In the genomic region with DNA sequence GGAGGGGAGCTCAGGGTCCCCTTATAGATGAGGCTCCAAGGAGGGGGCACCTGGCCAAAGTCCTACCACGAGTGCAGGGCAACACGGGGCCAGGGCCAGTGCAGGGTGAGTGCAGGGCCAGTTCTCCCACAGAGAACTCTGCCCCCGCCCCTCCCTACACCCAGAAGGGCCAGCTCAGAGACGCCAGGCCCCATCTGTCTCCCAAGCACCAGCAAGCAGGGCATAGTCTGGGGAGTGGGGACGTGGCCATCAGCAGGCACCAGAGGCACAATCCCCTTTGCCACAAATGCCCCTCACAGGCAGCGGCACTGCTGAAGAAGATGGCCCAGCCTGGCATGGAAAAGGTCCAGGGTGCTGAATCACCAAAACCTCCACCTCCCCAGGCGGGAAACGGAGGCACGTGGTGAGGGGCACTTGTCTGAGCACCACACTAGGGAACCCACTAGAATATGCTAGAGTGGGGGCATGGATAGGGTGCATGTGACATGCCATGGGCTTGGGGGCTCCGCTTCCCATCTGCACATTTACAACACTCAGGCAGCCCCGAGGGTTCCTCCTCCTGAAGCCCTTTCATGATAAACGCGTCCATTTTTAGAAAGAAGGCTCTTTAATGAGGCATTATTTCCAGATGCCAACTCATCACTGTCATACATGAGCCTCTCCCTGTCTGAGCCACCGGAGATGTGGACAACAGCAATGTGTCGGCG, we compare ENCODE assay signal across 18 cellular contexts.
"Had no signal": no experiment of that assay in that cellular context is flagged by ENCODE, and none has a peak within 500 bp of the region (broad histone marks: within the 10 kb centered on the region; RNA-seq: fewer than 3 reads in every experiment).

No MANE protein-coding gene starts in this region.

- H3K27ac ChIP-seq: brain microvascular endothelial cell, pancreas, skin epidermis, tibial artery, vagina had no signal

- ATAC-seq: pancreas had no signal

- H3K9me3 ChIP-seq: pancreas, tibial artery, vagina had no signal

- H3K27me3 ChIP-seq: brain microvascular endothelial cell, pancreas, tibial artery, vagina had no signal

- H3K4me3 ChIP-seq: pancreas, skin epidermis, tibial artery, vagina had no signal

- H3K27ac Mint-ChIP-seq: activated naive CD4-positive, alpha-beta T cell treated with anti-CD3 and anti-CD28 coated beads, Interleukin-2, amount 50 U/mL, for 24 hours; T-helper 2 cell treated with Interferon-gamma antibody and Interleukin-4, amounts not matched to agents 5 μg/mL and 100 μg/mL, for 36 hours had no signal

- H3K4me1 ChIP-seq: pancreas had no signal

- H3K9me3 Mint-ChIP-seq: activated naive CD4-positive, alpha-beta T cell treated with anti-CD3 and anti-CD28 coated beads, Interleukin-2, amount 50 U/mL, for 24 hours; endodermal cell; neural crest cell; T-helper 2 cell treated with Interferon-gamma antibody and Interleukin-4, amounts not matched to agents 5 μg/mL and 100 μg/mL, for 36 hours had no signal

- DNase-seq: activated CD4-positive, alpha-beta T cell treated with anti-CD3 and anti-CD28 coated beads, Interleukin-2, amount 50 U/mL, for 4 hours; activated CD4-positive, CD25-positive, alpha-beta regulatory T cell treated with anti-CD3 and anti-CD28 coated beads, Interleukin-2, amount 50 U/mL, for 72 hours; activated T-cell treated with anti-CD3 and anti-CD28 coated beads, Interleukin-2, amount 50 U/mL, for 1 hour; amniotic stem cell; brain microvascular endothelial cell; dermis blood vessel endothelial cell; endodermal cell; erythroblast; hippocampal formation; kidney glomerular epithelial cell; stimulated activated CD4-positive, alpha-beta T cell treated with anti-CD3 and anti-CD28 coated beads, Interleukin-4, amount 100 ng/mL, for 4 hours; tibial artery had no signal

- H3K27me3 Mint-ChIP-seq: activated naive CD4-positive, alpha-beta T cell treated with anti-CD3 and anti-CD28 coated beads, Interleukin-2, amount 50 U/mL, for 24 hours had no signal

- H3K36me3 ChIP-seq: brain microvascular endothelial cell, pancreas, tibial artery, vagina had no signal

- H3K36me3 Mint-ChIP-seq: activated naive CD4-positive, alpha-beta T cell treated with anti-CD3 and anti-CD28 coated beads, Interleukin-2, amount 50 U/mL, for 24 hours had no signal

- H3K4me3 Mint-ChIP-seq: activated naive CD4-positive, alpha-beta T cell treated with anti-CD3 and anti-CD28 coated beads, Interleukin-2, amount 50 U/mL, for 24 hours; endodermal cell; neural crest cell; T-helper 2 cell treated with Interferon-gamma antibody and Interleukin-4, amounts not matched to agents 5 μg/mL and 100 μg/mL, for 36 hours had no signal
